Comparison of ENCODE assay signal across 12 cellular contexts in genomic region chr4:925171-925570, GRCh38. TPM values are rescaled to one million over a fixed set of nuclear protein-coding genes. Genes with fewer than 3 reads are reported as not detected.
DNase-seq lines count a peak whose midpoint lies in the region; ATAC-seq and TF ChIP-seq lines count a peak whose summit lies in the region.
"Had no signal": no experiment of that assay in that cellular context is flagged by ENCODE, and none has a peak within 500 bp of the region (broad histone marks: within the 10 kb centered on the region; RNA-seq: fewer than 3 reads in every experiment).

No MANE protein-coding gene starts in this region.

- ATAC-seq in left lung: no peak
- ATAC-seq: pancreas had no signal

- H3K9me3 Mint-ChIP-seq in activated naive CD8-positive, alpha-beta T cell (ENCODE audit: low read depth): no peaks in the 10 kb centered on the region
- H3K9me3 Mint-ChIP-seq in type B pancreatic cell: no peaks in the 10 kb centered on the region
- H3K9me3 Mint-ChIP-seq in H9: no peaks in the 10 kb centered on the region

- intact Hi-C loops in left lung (cut with DNase I): no loop called here

- TF ChIP-seq CTCF in left lung (IDR thresholded peaks at IDR 0.05) (no peak), type B pancreatic cell (conservative IDR thresholded peaks at IDR 0.05) (no peak), H9 (conservative IDR thresholded peaks at IDR 0.05) (no peak)

- no peak overlapping the region for H3K4me3 Mint-ChIP-seq in activated naive CD8-positive, alpha-beta T cell
- H3K4me3 Mint-ChIP-seq in type B pancreatic cell (no peak overlapping the region), H9 (no peak overlapping the region)

- peak overlapping the region; percentile 19 for H3K27ac Mint-ChIP-seq in activated naive CD8-positive, alpha-beta T cell
- H3K27ac Mint-ChIP-seq in type B pancreatic cell (peak overlapping the region; percentile 54), H9 (peak overlapping the region in 1 of 3 experiments; percentile 22; a peak in 1 of 7 replicates)

- no peaks in the 10 kb centered on the region for H4K20me1 ChIP-seq in H9 (ENCODE audit: control insufficient read depth, insufficient read depth, insufficient read length)

- H3K9ac ChIP-seq in H9 (ENCODE audit: extremely low read depth, insufficient read length, low read length): no peak overlapping the region

- 100% methylated on average over 1 of the region's 9 CpGs for WGBS in H9 (ENCODE audit: extremely low coverage, insufficient read length, low lambda C conversion rate)

- H4K5ac ChIP-seq in H9 (ENCODE audit: insufficient read length, low read depth, low read length): no peak overlapping the region

- H2BK120ac ChIP-seq in H9 (ENCODE audit: low read depth, low read length, poor library complexity, severe bottlenecking): no peak overlapping the region

- H2BK12ac ChIP-seq in H9 (ENCODE audit: insufficient read length, low read depth, low read length): no peak overlapping the region

- peaks cover 19% of the 10 kb centered on the region for H3K79me1 ChIP-seq in H9 (ENCODE audit: insufficient read depth, low read depth, low read length, poor library complexity, severe bottlenecking)

- no peak overlapping the region for H2AK5ac ChIP-seq in H9 (ENCODE audit: insufficient read length, low read length)

- H3K4me1 ChIP-seq in left lung (peaks cover 3 to 90% of the 10 kb centered on the region in 2 donors), H9 (ENCODE audit: insufficient read depth, low read length) (no peaks in the 10 kb centered on the region)

- H3K23ac ChIP-seq in H9 (ENCODE audit: insufficient read length, low read depth, low read length): no peak overlapping the region

- H2BK5ac ChIP-seq in H9 (ENCODE audit: insufficient read length, low read length): no peak overlapping the region

- H4K91ac ChIP-seq in H9 (ENCODE audit: insufficient read length, low read depth, low read length): no peak overlapping the region

- H3K56ac ChIP-seq in H9 (ENCODE audit: insufficient read length, low read depth, low read length): no peak overlapping the region

- no peak overlapping the region for H3K14ac ChIP-seq in H9 (ENCODE audit: insufficient read depth, low read length)

- H3K36me3 ChIP-seq in left lung: no peaks in the 10 kb centered on the region
- H3K36me3 ChIP-seq: pancreas had no signal

- no peaks in the 10 kb centered on the region for H3K27me3 ChIP-seq in left lung
- no peaks in the 10 kb centered on the region for H3K27me3 ChIP-seq in H9 (ENCODE audit: insufficient read depth, low read length)
- H3K27me3 ChIP-seq: pancreas had no signal

- H3K79me2 ChIP-seq in H9 (ENCODE audit: insufficient read depth, low read length): peaks cover 16% of the 10 kb centered on the region; the same call in 1 of the 2 replicates

- H3T11ph ChIP-seq in H9 (ENCODE audit: low read length): no peak overlapping the region

- no peak overlapping the region for H3K4me2 ChIP-seq in H9 (ENCODE audit: insufficient read depth, insufficient read length, low read length)

- no peak overlapping the region for H2BK15ac ChIP-seq in H9 (ENCODE audit: low read depth, low read length)

- no peak overlapping the region for H3K27ac ChIP-seq in left lung
- no peak overlapping the region for H3K27ac ChIP-seq in H9 (ENCODE audit: insufficient read length, low read depth, low read length)
- no peak overlapping the region for H3K27ac ChIP-seq in substantia nigra (ENCODE audit: low read depth, low read length, poor library complexity, severe bottlenecking)
- H3K27ac ChIP-seq: pancreas, WERI-Rb-1 had no signal

- no peak overlapping the region for H3K4me3 ChIP-seq in left lung
- H3K4me3 ChIP-seq: pancreas had no signal

- H3K36me3 Mint-ChIP-seq in activated naive CD8-positive, alpha-beta T cell: no peaks in the 10 kb centered on the region
- H3K36me3 Mint-ChIP-seq in type B pancreatic cell: peaks cover 9% of the 10 kb centered on the region
- H3K36me3 Mint-ChIP-seq in H9 (ENCODE audit: insufficient read depth in 1 of 3, low read depth in 3 of 3): peaks cover 0 to 3% (median 0%) of the 10 kb centered on the region in 3 experiments; a peak in 3 of 7 replicates

- peaks cover 62% of the 10 kb centered on the region for H3K4me1 Mint-ChIP-seq in activated naive CD8-positive, alpha-beta T cell (ENCODE audit: low read depth)
- H3K4me1 Mint-ChIP-seq in type B pancreatic cell (ENCODE audit: unreplicated experiment): peaks cover 33% of the 10 kb centered on the region
- peaks cover 15 to 16% of the 10 kb centered on the region in 2 experiments for H3K4me1 Mint-ChIP-seq in H9

- no peak overlapping the region for H3K4ac ChIP-seq in H9 (ENCODE audit: low read depth, low read length)

- no peak overlapping the region for H3K18ac ChIP-seq in H9 (ENCODE audit: insufficient read length, low read depth, low read length)

- peak; percentile 17 for DNase-seq in activated effector memory CD4-positive, alpha-beta T cell treated with anti-CD3 and anti-CD28 coated beads, Interleukin-2, amount 50 U/mL, for 16 hours
- DNase-seq in activated effector memory CD4-positive, alpha-beta T cell treated with Interleukin-2 at 50 U/mL for 16 hours: no peak
- peak; percentile 28 to 69 for DNase-seq in left lung
- no peak for DNase-seq in type B pancreatic cell (ENCODE audit: extremely low spot score, unreplicated experiment)
- no peak for DNase-seq in H9
- DNase-seq in substantia nigra (lab: John Stamatoyannopoulos, UW): no peak
- no peak for DNase-seq in NK-92 treated with Interleukin-12 subunit alpha and Interleukin-12 subunit beta, amount 100 ng/mL, for 24 hours (lab: John Stamatoyannopoulos, UW)
- DNase-seq: IMR-90; stimulated activated CD4-positive, alpha-beta T cell treated with anti-CD3 and anti-CD28 coated beads, Interleukin-4, amount 100 ng/mL, for 4 hours had no signal

- H3K27me3 Mint-ChIP-seq in activated naive CD8-positive, alpha-beta T cell: no peaks in the 10 kb centered on the region
- H3K27me3 Mint-ChIP-seq in type B pancreatic cell (no peaks in the 10 kb centered on the region), H9 (ENCODE audit: low read depth) (no peaks in the 10 kb centered on the region)

- H3K9me3 ChIP-seq in left lung (no peaks in the 10 kb centered on the region), H9 (ENCODE audit: control insufficient read depth, low read depth, low read length) (no peaks in the 10 kb centered on the region)
- H3K9me3 ChIP-seq: pancreas had no signal

- no peak overlapping the region for H2AFZ ChIP-seq in H9 (ENCODE audit: low read length)

- no peak overlapping the region for H4K8ac ChIP-seq in H9 (replicated peaks; ENCODE audit: insufficient read length, low read depth, low read length)

- H2BK20ac ChIP-seq in H9 (ENCODE audit: low read depth, low read length, poor library complexity, severe bottlenecking): no peak overlapping the region

- no peaks in the 10 kb centered on the region for H3K23me2 ChIP-seq in H9 (ENCODE audit: insufficient read length, low read depth, low read length, poor library complexity, severe bottlenecking)

RNA-seq across cellular contexts. Expression of gene GAK, which starts 6.9 kb away (rescaled TPM):
- total RNA-seq in left lung: 100 to 1,000 TPM; 109 to 121 TPM
- 97.1 and 115 TPM in 2 replicates for total RNA-seq in type B pancreatic cell (ENCODE audit: low replicate concordance)
- total RNA-seq in H9 (2021): 80.7 and 82.5 TPM in 2 replicates

RNA-seq across cellular contexts. Expression of gene TMEM175, which starts 7.1 kb away (rescaled TPM):
- 10 to 100 TPM; 29.9 to 31.5 TPM for total RNA-seq in left lung
- total RNA-seq in type B pancreatic cell (ENCODE audit: low replicate concordance): 21.4 and 33.6 TPM in 2 replicates
- total RNA-seq in H9 (2021): 6.4 and 6.8 TPM in 2 replicates

RNA-seq across cellular contexts. Expression of gene DGKQ, which starts 48.2 kb away (rescaled TPM):
- total RNA-seq in left lung (10 to 100 TPM; 15.8 to 19.8 TPM), type B pancreatic cell (ENCODE audit: low replicate concordance) (17.0 and 21.2 TPM in 2 replicates), H9 (2021) (11.4 and 12.4 TPM in 2 replicates)

Comparison
In these comparisons a context has a peak if more than half of its experiments do, and no peak if none do; other contexts are left out.
1. DNase-seq: peak in activated effector memory CD4-positive, alpha-beta T cell treated with anti-CD3 and anti-CD28 coated beads, Interleukin-2, amount 50 U/mL, for 16 hours (single experiment) and left lung (2 of 2); none in activated effector memory CD4-positive, alpha-beta T cell treated with Interleukin-2 at 50 U/mL for 16 hours (single experiment), type B pancreatic cell (single experiment), H9 (single experiment), substantia nigra (0 of 49) and NK-92 treated with Interleukin-12 subunit alpha and Interleukin-12 subunit beta, amount 100 ng/mL, for 24 hours (single experiment).